In genomic region chr2:169571571-169571970, GRCh38 we compare ENCODE assay signal across 23 cellular contexts. TPM values are rescaled to one million over a fixed set of nuclear protein-coding genes. Genes with fewer than 3 reads are reported as not detected.
DNase-seq lines count a peak whose midpoint lies in the region; ATAC-seq, FAIRE-seq and TF ChIP-seq lines count a peak whose summit lies in the region.
"Had no signal": no experiment of that assay in that cellular context is flagged by ENCODE, and none has a peak within 500 bp of the region (broad histone marks: within the 10 kb centered on the region; RNA-seq: fewer than 3 reads in every experiment).

No MANE protein-coding gene starts in this region.

- no peak overlapping the region for H2AFZ ChIP-seq in Loucy (ENCODE audit: low read length)
- H2AFZ ChIP-seq in K562 (ENCODE audit: low read depth, low read length) = peak overlapping the region; percentile 25; the same call in 1 of the 2 replicates
- H2AFZ ChIP-seq in smooth muscle cell (ENCODE audit: low read depth) = no peak overlapping the region

- POLR2A ChIA-PET in MCF 10A (lab: Yijun Ruan, JAX) = interaction anchor here (0.7 to 4.1 kb wide), 4 partner anchors 9 to 256 kb away, joined by 3 to 80 read pairs (median 14); partner anchors contain the start of genes PPIG and UBR3
- POLR2A ChIA-PET in K562 (lab: Yijun Ruan, JAX) = interaction anchor here (0.5 to 3.4 kb wide), 8 partner anchors 10 to 212 kb away, joined by 3 to 17 read pairs (median 5); no protein-coding TSS in a partner anchor

- BruUV-seq in MCF 10A (replicated peaks; lab: Mats Ljungman, UMichigan) (no TSS peak), K562 (replicated peaks; lab: Mats Ljungman, UMichigan) (no TSS peak)

- H3K27me3 Mint-ChIP-seq in MCF 10A (ENCODE audit: insufficient read depth, unreplicated experiment) = no peaks in the 10 kb centered on the region
- H3K27me3 Mint-ChIP-seq: activated CD4-positive, alpha-beta T cell treated with anti-CD3 and anti-CD28 coated beads for 36 hours; CD4-positive, alpha-beta T cell; naive thymus-derived CD8-positive, alpha-beta T cell had no signal

- in situ Hi-C loops in K562 (cut with MboI) = no loop called here

- H3K4me2 ChIP-seq in Loucy (ENCODE audit: low read depth, low read length, poor library complexity, severe bottlenecking) (peak overlapping the region; percentile 78), K562 (ENCODE audit: insufficient read depth, low read length) (peak overlapping the region; percentile 76), smooth muscle cell (no peak overlapping the region)

- H3K79me2 ChIP-seq in Loucy (ENCODE audit: insufficient read depth, low read length) (peaks cover 46% of the 10 kb centered on the region), K562 (ENCODE audit: control insufficient read depth, insufficient read depth, low read length) (peaks cover 64% of the 10 kb centered on the region), smooth muscle cell (ENCODE audit: low read depth) (peaks cover 48% of the 10 kb centered on the region)

- TF ChIP-seq CTCF in MCF 10A (IDR thresholded peaks at IDR 0.05; ENCODE audit: unreplicated experiment) (no peak), breast epithelium (IDR thresholded peaks at IDR 0.05) (no peak), Loucy (conservative IDR thresholded peaks at IDR 0.05; ENCODE audit: low read length) (no peak), K562 (IDR thresholded peaks at IDR 0.05 in 2 of 3, conservative IDR thresholded peaks at IDR 0.05 in 1 of 3; ENCODE audit: insufficient read depth in 2 of 3, low read depth in 1 of 3, low read length in 3 of 3) (no peak), smooth muscle cell (IDR thresholded peaks at IDR 0.05; ENCODE audit: borderline replicate concordance, insufficient read depth, poor library complexity, severe bottlenecking) (no peak)

- no peak for TF ChIP-seq EP300 in K562 (IDR thresholded peaks at IDR 0.05; ENCODE audit: low read length)

- CTCF ChIA-PET in MCF 10A (lab: Yijun Ruan, JAX) (interaction anchor here (0.7 to 0.9 kb wide), 2 partner anchors 21 to 196 kb away, joined by 3 read pairs; no protein-coding TSS in a partner anchor), K562 (lab: Yijun Ruan, JAX; ENCODE audit: low intra/inter-chr PET ratio) (no interaction called here)

- no peak overlapping the region for H3K27ac Mint-ChIP-seq in MCF 10A (ENCODE audit: low read depth, unreplicated experiment)
- H3K27ac Mint-ChIP-seq: activated CD4-positive, alpha-beta T cell treated with anti-CD3 and anti-CD28 coated beads for 36 hours; CD4-positive, alpha-beta T cell; naive thymus-derived CD8-positive, alpha-beta T cell had no signal

- no peak for ATAC-seq in K562
- ATAC-seq: activated CD4-positive, alpha-beta T cell treated with anti-CD3 and anti-CD28 coated beads for 36 hours; naive thymus-derived CD8-positive, alpha-beta T cell had no signal

- no peak for TF ChIP-seq RAD21 in K562 (CRISPR knock-in tag; conservative IDR thresholded peaks at IDR 0.05 in 1 of 2, IDR thresholded peaks at IDR 0.05 in 1 of 2)

- no peak for DNase-seq in MCF 10A (ENCODE audit: unreplicated experiment)
- DNase-seq in breast epithelium (ENCODE audit: low spot score in 2 of 2) = no peak
- DNase-seq in K562 (ENCODE audit: extremely low read depth in 1 of 4, low spot score in 3 of 4) = no peak
- DNase-seq in smooth muscle cell (lab: John Stamatoyannopoulos, UW; ENCODE audit: unreplicated experiment) = no peak
- DNase-seq in islet precursor cell = no peak
- DNase-seq in cerebellar nuclear complex (lab: John Stamatoyannopoulos, UW) = no peak
- no peak for DNase-seq in GDM1 (lab: John Stamatoyannopoulos, UW)
- DNase-seq: activated CD4-positive, alpha-beta T cell treated with anti-CD3 and anti-CD28 coated beads for 36 hours; activated gamma-delta T cell treated with Interleukin-2 at 50 U/mL for 16 hours; anterior cingulate cortex; CD4-positive, alpha-beta T cell; DMS153; H7; hippocampal formation; KG1; mesenchymal stem cell; naive thymus-derived CD8-positive, alpha-beta T cell; NCI-H1417 treated with DMSO at 0.1 percent for 48 hours; thyroid gland had no signal

- no peaks in the 10 kb centered on the region for H3K27me3 ChIP-seq in breast epithelium
- no peaks in the 10 kb centered on the region for H3K27me3 ChIP-seq in Loucy (ENCODE audit: insufficient read depth, low read length, poor library complexity, severe bottlenecking)
- H3K27me3 ChIP-seq in K562 (ENCODE audit: control insufficient read depth in 2 of 2, insufficient read depth in 2 of 2, low read length in 2 of 2) = no peaks in the 10 kb centered on the region
- H3K27me3 ChIP-seq in smooth muscle cell (ENCODE audit: low read depth) = no peaks in the 10 kb centered on the region
- H3K27me3 ChIP-seq: thyroid gland had no signal

- H3K4me1 ChIP-seq in breast epithelium (peaks cover 0 to 5% of the 10 kb centered on the region in 2 donors), Loucy (ENCODE audit: insufficient read depth, low read length, poor library complexity, severe bottlenecking) (peaks cover 33% of the 10 kb centered on the region), K562 (replicated peaks in 1 of 2; ENCODE audit: control insufficient read depth in 2 of 2, insufficient read depth in 2 of 2, low read length in 2 of 2) (peaks cover 4 to 18% of the 10 kb centered on the region in 2 experiments; a peak in 4 of 5 replicates), smooth muscle cell (ENCODE audit: low read depth) (peaks cover 14% of the 10 kb centered on the region)

- no peak for FAIRE-seq in K562 (lab: Jason Lieb, UNC)
- FAIRE-seq: endometrium, RCC 7860 had no signal

- H3K4me1 Mint-ChIP-seq in MCF 10A (ENCODE audit: insufficient read depth, unreplicated experiment) = peaks cover 18% of the 10 kb centered on the region

- H3K9me3 ChIP-seq in breast epithelium = no peaks in the 10 kb centered on the region
- no peaks in the 10 kb centered on the region for H3K9me3 ChIP-seq in Loucy (ENCODE audit: insufficient read depth, low read depth, low read length)
- H3K9me3 ChIP-seq in K562 (replicated peaks; ENCODE audit: control insufficient read depth, insufficient read depth, low read depth, low read length) = no peaks in the 10 kb centered on the region
- H3K9me3 ChIP-seq in smooth muscle cell (replicated peaks; ENCODE audit: low read depth) = no peaks in the 10 kb centered on the region
- H3K9me3 ChIP-seq: thyroid gland had no signal

- H3F3A ChIP-seq in Loucy (ENCODE audit: low read depth) (no peaks in the 10 kb centered on the region), smooth muscle cell (ENCODE audit: low read depth) (no peaks in the 10 kb centered on the region)

- intact Hi-C loops in MCF 10A (cut with micrococcal nuclease) = no loop called here
- intact Hi-C loops in breast epithelium (cut with DNase I; ENCODE audit: low total_unique reads) = no loop called here
- intact Hi-C loops in K562 (cut with micrococcal nuclease) = loop anchor here (5.0 to 10.0 kb wide), 2 partner anchors 101 to 353 kb away; no protein-coding TSS in a partner anchor

- no peaks in the 10 kb centered on the region for H3K9me3 Mint-ChIP-seq in MCF 10A (ENCODE audit: unreplicated experiment)
- H3K9me3 Mint-ChIP-seq: CD4-positive, alpha-beta T cell; naive thymus-derived CD8-positive, alpha-beta T cell had no signal

- H3K27ac ChIP-seq in breast epithelium = no peak overlapping the region
- peak overlapping the region; percentile 85; the same call in 2 of the 3 replicates for H3K27ac ChIP-seq in K562 (ENCODE audit: extremely low read depth, low read depth, low read length)
- no peak overlapping the region for H3K27ac ChIP-seq in smooth muscle cell (ENCODE audit: low read depth)
- H3K27ac ChIP-seq: HL-60, thyroid gland had no signal

- no peak overlapping the region for H3K4me3 ChIP-seq in breast epithelium
- peak overlapping the region; percentile 88 for H3K4me3 ChIP-seq in Loucy (ENCODE audit: low read length, poor library complexity, severe bottlenecking)
- H3K4me3 ChIP-seq in K562 = peak overlapping the region; percentile 31
- peak overlapping the region; percentile 69 for H3K4me3 ChIP-seq in smooth muscle cell
- H3K4me3 ChIP-seq: thyroid gland had no signal

- H3K4me3 Mint-ChIP-seq in MCF 10A (ENCODE audit: unreplicated experiment) = peak overlapping the region; percentile 8
- H3K4me3 Mint-ChIP-seq: activated CD4-positive, alpha-beta T cell treated with anti-CD3 and anti-CD28 coated beads for 36 hours; CD4-positive, alpha-beta T cell; naive thymus-derived CD8-positive, alpha-beta T cell had no signal

- TF ChIP-seq POLR2A in breast epithelium (IDR thresholded peaks at IDR 0.05) (no peak), K562 (conservative IDR thresholded peaks at IDR 0.05) (no peak)

- H3K36me3 ChIP-seq in breast epithelium (no peaks in the 10 kb centered on the region), Loucy (ENCODE audit: insufficient read depth, low read length) (no peaks in the 10 kb centered on the region), K562 (ENCODE audit: control insufficient read depth, insufficient read depth, low read length) (peaks cover 31% of the 10 kb centered on the region), smooth muscle cell (ENCODE audit: low read depth) (no peaks in the 10 kb centered on the region)
- H3K36me3 ChIP-seq: thyroid gland had no signal

- no peaks in the 10 kb centered on the region for H3K9me1 ChIP-seq in K562 (ENCODE audit: control insufficient read depth, insufficient read depth, low read length)

- 21% methylated on average over 3 of the region's 3 CpGs for WGBS in K562 (ENCODE audit: insufficient coverage, low coverage, missing lambda C conversion rate)
- 97% methylated on average over 3 of the region's 3 CpGs for WGBS in smooth muscle cell (ENCODE audit: low lambda C conversion rate)

- peak overlapping the region; percentile 44 for H3K9ac ChIP-seq in Loucy (ENCODE audit: low read depth, low read length, poor library complexity, severe bottlenecking)
- peak overlapping the region; percentile 76 to 80; a peak in 3 of 4 replicates for H3K9ac ChIP-seq in K562 (ENCODE audit: insufficient read depth in 1 of 2, low read depth in 2 of 2, low read length in 2 of 2)
- no peak overlapping the region for H3K9ac ChIP-seq in smooth muscle cell (ENCODE audit: low read depth)

- no peaks in the 10 kb centered on the region for H3K9me2 ChIP-seq in Loucy (replicated peaks; ENCODE audit: low read depth, low read length)

- H4K20me1 ChIP-seq in Loucy (ENCODE audit: insufficient read depth, low read length, poor library complexity, severe bottlenecking) (peaks cover 23% of the 10 kb centered on the region), K562 (replicated peaks; ENCODE audit: control insufficient read depth, insufficient read depth, low read length) (no peaks in the 10 kb centered on the region), smooth muscle cell (ENCODE audit: low read depth) (no peaks in the 10 kb centered on the region)

- no peaks in the 10 kb centered on the region for H3K36me3 Mint-ChIP-seq in MCF 10A (ENCODE audit: insufficient read depth, unreplicated experiment)

RNA-seq across cellular contexts. Expression of gene FASTKD1, which starts 2.1 kb away (rescaled TPM):
- total RNA-seq in MCF 10A (2022) (34.5 and 39.9 TPM in 2 replicates), breast epithelium (10 to 100 TPM in 2 of 3 donors, 1 to 10 TPM in 1; 6.7 to 22.1 (median 15.4) TPM), K562 (2014; rRNA removed) (54.2 and 63.5 TPM in 2 replicates), K562 (2014; rRNA removed; fragmentation: Illumina TruSeq; extraction: Trizol) (134 and 152 TPM in 2 replicates), K562 (2015; rRNA removed; fragmentation: Illumina TruSeq; extraction: Trizol) (111 and 119 TPM in 2 replicates), K562 (2021) (90.0 and 114 TPM in 2 replicates), smooth muscle cell (24.7 and 26.3 TPM in 2 replicates)
- total RNA-seq in K562 (2011; cell fraction: chromatin; rRNA removed; ENCODE audit: low replicate concordance) = 126 and 375 TPM in 2 replicates
- 63.7 and 91.6 TPM in 2 replicates for total RNA-seq in K562 (2011; cell fraction: nucleolus; rRNA removed)
- total RNA-seq in K562 (2011; cell fraction: nucleoplasm; rRNA removed) = 176 and 221 TPM in 2 replicates
- polyA plus RNA-seq in K562 (2011; rRNA removed) (93.3 and 125 TPM in 2 replicates), K562 (2014; fragmentation: Illumina TruSeq; extraction: Trizol) (83.6 and 89.9 TPM in 2 replicates), K562 (2014; fragmentation: Nextera tagmentation; extraction: Ambion mirVana) (100 to 1,000 TPM; 121 to 132 TPM), K562 (2014; rRNA removed) (117 and 129 TPM in 2 replicates), smooth muscle cell (17.2 and 21.8 TPM in 2 replicates)
- 12.6 and 32.4 TPM in 2 replicates for polyA plus RNA-seq in K562 (2011; cell fraction: cytosol; rRNA removed)
- polyA plus RNA-seq in K562 (2011; cell fraction: nucleus; rRNA removed) = 70.2 and 104 TPM in 2 replicates
- 72.3 and 82.3 TPM in 2 replicates for polyA plus RNA-seq in K562 (2012)
- 92.1 and 99.5 TPM in 2 replicates for polyA minus RNA-seq in K562 (2011; rRNA and poly(A)+ RNA removed)
- 26.0 and 34.5 TPM in 2 replicates for polyA minus RNA-seq in K562 (2011; cell fraction: cytosol; rRNA and poly(A)+ RNA removed)
- polyA minus RNA-seq in K562 (2011; cell fraction: nucleus; rRNA and poly(A)+ RNA removed) = 66.9 and 106 TPM in 2 replicates

RNA-seq across cellular contexts. Expression of gene PPIG, which starts 12.6 kb away (rescaled TPM):
- total RNA-seq in MCF 10A (2022) = 64.7 and 80.2 TPM in 2 replicates
- 10 to 100 TPM; 35.5 to 67.9 (median 50.1) TPM for total RNA-seq in breast epithelium
- total RNA-seq in K562 (2011; cell fraction: chromatin; rRNA removed; ENCODE audit: low replicate concordance) = 39.3 and 132 TPM in 2 replicates
- total RNA-seq in K562 (2011; cell fraction: nucleolus; rRNA removed) = 23.7 and 28.8 TPM in 2 replicates
- total RNA-seq in K562 (2011; cell fraction: nucleoplasm; rRNA removed) = 43.7 and 59.3 TPM in 2 replicates
- total RNA-seq in K562 (2014; rRNA removed) = 47.7 and 52.5 TPM in 2 replicates
- total RNA-seq in K562 (2014; rRNA removed; fragmentation: Illumina TruSeq; extraction: Trizol) = 124 and 153 TPM in 2 replicates
- 122 and 127 TPM in 2 replicates for total RNA-seq in K562 (2015; rRNA removed; fragmentation: Illumina TruSeq; extraction: Trizol)
- 63.7 and 75.2 TPM in 2 replicates for total RNA-seq in K562 (2021)
- 112 and 126 TPM in 2 replicates for polyA plus RNA-seq in K562 (2011; rRNA removed)
- polyA plus RNA-seq in K562 (2011; cell fraction: cytosol; rRNA removed) = 8.9 and 23.6 TPM in 2 replicates
- 46.0 and 67.2 TPM in 2 replicates for polyA plus RNA-seq in K562 (2011; cell fraction: nucleus; rRNA removed)
- polyA plus RNA-seq in K562 (2012) = 45.7 and 81.8 TPM in 2 replicates
- polyA plus RNA-seq in K562 (2014; fragmentation: Illumina TruSeq; extraction: Trizol) = 137 and 165 TPM in 2 replicates
- polyA plus RNA-seq in K562 (2014; fragmentation: Nextera tagmentation; extraction: Ambion mirVana) = 100 to 1,000 TPM in 1 of 2 experiments, 10 to 100 TPM in 1; 92.9 to 166 TPM
- polyA plus RNA-seq in K562 (2014; rRNA removed) = 86.6 and 91.0 TPM in 2 replicates
- polyA minus RNA-seq in K562 (2011; rRNA and poly(A)+ RNA removed) = 90.9 and 115 TPM in 2 replicates
- polyA minus RNA-seq in K562 (2011; cell fraction: cytosol; rRNA and poly(A)+ RNA removed) = 24.3 and 24.4 TPM in 2 replicates
- polyA minus RNA-seq in K562 (2011; cell fraction: nucleus; rRNA and poly(A)+ RNA removed) = 42.1 and 73.2 TPM in 2 replicates
- 32.2 and 34.4 TPM in 2 replicates for total RNA-seq in smooth muscle cell
- polyA plus RNA-seq in smooth muscle cell = 51.1 and 53.0 TPM in 2 replicates

Comparison
In these comparisons a context has a peak if more than half of its experiments do, and no peak if none do; other contexts are left out.
1. H3K4me3 ChIP-seq: peak in Loucy (single experiment), K562 (single experiment) and smooth muscle cell (single experiment); none in breast epithelium (0 of 3).